In genomic region chr17:49365667-49366066, GRCh38 we compare ENCODE assay signal across 8 cellular contexts. TPM values are rescaled to one million over a fixed set of nuclear protein-coding genes. Genes with fewer than 3 reads are reported as not detected.
DNase-seq lines count a peak whose midpoint lies in the region; ATAC-seq and TF ChIP-seq lines count a peak whose summit lies in the region.

No MANE protein-coding gene starts in this region.

- H3K9me2 ChIP-seq in OCI-LY7 (ENCODE audit: insufficient read depth, low read length) = no peaks in the 10 kb centered on the region

- H3K4me1 ChIP-seq in A673 (ENCODE audit: insufficient read depth, low read length, poor library complexity, severe bottlenecking) (peaks cover under 1% of the 10 kb centered on the region), OCI-LY7 (ENCODE audit: insufficient read depth, low read length, poor library complexity, severe bottlenecking) (peaks cover 16% of the 10 kb centered on the region)

- no peak overlapping the region for H2AFZ ChIP-seq in OCI-LY7 (ENCODE audit: low read length)

- H3K27me3 ChIP-seq in A673 (replicated peaks; ENCODE audit: insufficient read depth, low read depth, low read length, poor library complexity) = no peaks in the 10 kb centered on the region

- POLR2A ChIA-PET in A673 (lab: Charles Lee; ENCODE audit: low non-redundant PET) = no interaction called here
- POLR2A ChIA-PET in OCI-LY7 (lab: Charles Lee) = interaction anchor here (0.6 kb wide), 1 partner anchor 25 kb away, joined by 4 read pairs; no protein-coding TSS in a partner anchor

- ATAC-seq in esophagus mucosa (no peak), GM18498 (IDR thresholded peaks at IDR 0.05; ENCODE audit: unreplicated experiment) (no peak)

- H3K79me2 ChIP-seq in OCI-LY7 (ENCODE audit: insufficient read depth, low read depth, low read length) = peaks cover 4% of the 10 kb centered on the region

- CTCF ChIA-PET in A673 (lab: Charles Lee) = interaction anchor here (0.6 kb wide), 2 partner anchors 24 to 209 kb away, joined by 4 to 5 read pairs; no protein-coding TSS in a partner anchor
- CTCF ChIA-PET in OCI-LY7 (lab: Charles Lee; ENCODE audit: unreplicated experiment) = no interaction called here

- peak; percentile 61 for DNase-seq in A673 (ENCODE audit: low spot score)
- DNase-seq in GDM1 (lab: John Stamatoyannopoulos, UW) = peak; percentile 37
- peak; percentile 58 for DNase-seq in OCI-LY7 (ENCODE audit: low spot score)
- peak; percentile 27 for DNase-seq in choroid plexus epithelial cell (ENCODE audit: low read depth)
- peak; percentile 65 for DNase-seq in putamen (ENCODE audit: low spot score)
- DNase-seq in NCI-H226 = no peak

- TF ChIP-seq CTCF in A673 (conservative IDR thresholded peaks at IDR 0.05; ENCODE audit: low read depth, low read length) (peak; percentile 39), OCI-LY7 (conservative IDR thresholded peaks at IDR 0.05; ENCODE audit: low read length) (peak; percentile 66), choroid plexus epithelial cell (conservative IDR thresholded peaks at IDR 0.05; ENCODE audit: low read depth, low read length) (no peak)

- H3K27ac ChIP-seq in A673 (ENCODE audit: low read depth, low read length, poor library complexity, severe bottlenecking) = no peak overlapping the region
- H3K27ac ChIP-seq in OCI-LY7 (ENCODE audit: low read depth, low read length, poor library complexity, severe bottlenecking) = no peak overlapping the region

- H3K36me3 ChIP-seq in A673 (ENCODE audit: insufficient read depth, low read length, poor library complexity, severe bottlenecking) = no peaks in the 10 kb centered on the region
- H3K36me3 ChIP-seq in OCI-LY7 (ENCODE audit: insufficient read depth, low read length) = no peaks in the 10 kb centered on the region

- H3K9me3 ChIP-seq in A673 (ENCODE audit: low read depth, low read length, poor library complexity, severe bottlenecking) (no peaks in the 10 kb centered on the region), OCI-LY7 (ENCODE audit: low read length) (no peaks in the 10 kb centered on the region)

- peaks cover 2% of the 10 kb centered on the region; the same call in 1 of the 2 replicates for H4K20me1 ChIP-seq in OCI-LY7 (ENCODE audit: insufficient read depth, low read length)

- H3K4me3 ChIP-seq in A673 (ENCODE audit: low read depth, low read length, poor library complexity, severe bottlenecking) = no peak overlapping the region
- H3K4me3 ChIP-seq in OCI-LY7 (ENCODE audit: low read depth, low read length, poor library complexity, severe bottlenecking) = no peak overlapping the region
- no peak overlapping the region for H3K4me3 ChIP-seq in choroid plexus epithelial cell (ENCODE audit: low read depth, low read length)

- no TSS peak for BruUV-seq in A673 (replicated peaks; lab: Mats Ljungman, UMichigan)
- no TSS peak for BruUV-seq in OCI-LY7 (replicated peaks; lab: Mats Ljungman, UMichigan)

- intact Hi-C loops in A673 (cut with micrococcal nuclease; ENCODE audit: unreplicated experiment) = no loop called here
- intact Hi-C loops in OCI-LY7 (cut with micrococcal nuclease; ENCODE audit: unreplicated experiment) = no loop called here

- H3K4me2 ChIP-seq in OCI-LY7 (ENCODE audit: low read length) = no peak overlapping the region

RNA-seq across cellular contexts. Expression of gene ZNF652, which starts 3.6 kb away (rescaled TPM):
- total RNA-seq in A673 (2021) (32.1 and 41.5 TPM in 2 replicates), OCI-LY7 (2022) (69.7 and 81.0 TPM in 2 replicates), esophagus mucosa (10.9 TPM)
- 35.4 and 36.8 TPM in 2 replicates for total RNA-seq in OCI-LY7 (2014; rRNA removed; shearing (Covaris generic))

RNA-seq across cellular contexts. Expression of gene PHB1, which starts 49.0 kb away (rescaled TPM):
- total RNA-seq in A673 (2021) (430 and 451 TPM in 2 replicates), OCI-LY7 (2022) (175 and 217 TPM in 2 replicates), esophagus mucosa (141 TPM)
- 131 and 137 TPM in 2 replicates for total RNA-seq in OCI-LY7 (2014; rRNA removed; shearing (Covaris generic))
